18 cellular contexts compared by ENCODE assay signal in the genomic region with DNA sequence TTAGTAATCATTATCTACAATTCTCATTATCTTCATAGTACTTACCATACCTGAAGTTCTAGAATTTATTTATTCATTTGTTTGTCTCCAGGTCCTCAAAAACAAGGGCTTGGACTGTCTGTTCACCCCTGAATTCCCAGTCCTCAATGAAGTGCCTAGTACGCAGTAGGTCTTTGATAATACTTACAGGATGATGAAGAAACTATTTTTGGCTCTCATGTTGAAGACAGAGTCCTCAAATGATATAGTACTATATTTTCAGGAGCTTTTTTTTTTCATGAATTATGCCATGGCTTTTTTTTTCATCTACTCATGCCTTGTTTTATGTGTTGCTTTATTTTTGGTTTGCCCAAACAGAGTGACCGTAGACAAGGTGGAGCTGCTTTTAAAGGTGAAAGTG.
"Had no signal": no experiment of that assay in that cellular context is flagged by ENCODE, and none has a peak within 500 bp of the region (broad histone marks: within the 10 kb centered on the region; RNA-seq: fewer than 3 reads in every experiment).

No MANE protein-coding gene starts in this region.

- H3K27me3 ChIP-seq: body of pancreas, cardiac muscle cell, left lung, spleen, upper lobe of left lung had no signal

- H3K4me1 ChIP-seq: body of pancreas, left lung, spleen, upper lobe of left lung had no signal

- DNase-seq: activated CD4-positive, alpha-beta T cell treated with anti-CD3 and anti-CD28 coated beads for 4 hours; activated CD4-positive, alpha-beta T cell treated with anti-CD3 and anti-CD28 coated beads, Interleukin-2, amount 50 U/mL, for 4 hours; activated effector memory CD4-positive, alpha-beta T cell treated with Interleukin-2 at 50 U/mL for 16 hours; activated naive CD4-positive, alpha-beta T cell treated with Interleukin-2 at 50 U/mL for 16 hours; anterior cingulate cortex; body of pancreas; cortex of kidney; effector memory CD8-positive, alpha-beta T cell; erythroblast; kidney glomerular epithelial cell; left lung; mucosa of descending colon; spleen; stimulated activated naive CD4-positive, alpha-beta T cell; upper lobe of left lung had no signal

- H3K27ac ChIP-seq: body of pancreas, cardiac muscle cell, left lung, upper lobe of left lung, VCaP had no signal

- H3K9me3 ChIP-seq: body of pancreas, mucosa of descending colon, spleen, upper lobe of left lung had no signal

- H3K36me3 ChIP-seq: cardiac muscle cell, left lung, spleen, upper lobe of left lung had no signal

- ATAC-seq: body of pancreas; effector memory CD8-positive, alpha-beta T cell; left lung; mucosa of descending colon; natural killer cell treated with Interleukin-12 subunit alpha and Interleukin-12 subunit beta and Interleukin-15 and Interleukin-18, amount 100 ng/mL, for 72 hours had no signal

- H3K4me3 ChIP-seq: body of pancreas, cardiac muscle cell, left lung, mucosa of descending colon, spleen, upper lobe of left lung had no signal
